In genomic region chr12:93591137-93591868, GRCh38 we compare ENCODE assay signal across 9 cellular contexts. TPM values are rescaled to one million over a fixed set of nuclear protein-coding genes. Genes with fewer than 3 reads are reported as not detected.
A peak's percentile ranks its signal among the peaks of the same experiment; 100 is the strongest.
DNase-seq lines count a peak whose midpoint lies in the region; ATAC-seq, FAIRE-seq and TF ChIP-seq lines count a peak whose summit lies in the region.
"Had no signal": no experiment of that assay in that cellular context is flagged by ENCODE, and none has a peak within 500 bp of the region (broad histone marks: within the 10 kb centered on the region; RNA-seq: fewer than 3 reads in every experiment).

No MANE protein-coding gene starts in this region.

- TF ChIP-seq RAD21 in HepG2 (CRISPR knock-in tag; IDR thresholded peaks at IDR 0.05) = no peak

- peaks cover 4% of the 10 kb centered on the region for H3K4me1 ChIP-seq in ectodermal cell (ENCODE audit: control insufficient read depth, insufficient read depth, low read length)
- peaks cover 10% of the 10 kb centered on the region for H3K4me1 ChIP-seq in HepG2 (ENCODE audit: insufficient read depth, low read length)

- ATAC-seq in HG02588 (IDR thresholded peaks at IDR 0.05; ENCODE audit: unreplicated experiment) (peak; percentile 79), HepG2 (peak; percentile 71)
- ATAC-seq in activated CD4-positive, CD25-positive, alpha-beta regulatory T cell treated with anti-CD3 and anti-CD28 coated beads, Interleukin-2, amount 50 U/mL, for 24 hours = peak; percentile 70 to 82

- DNase-seq in DMS153 (lab: John Stamatoyannopoulos, UW) (peak; percentile 10), DMS153 treated with DMSO at 0.1 percent for 48 hours (lab: John Stamatoyannopoulos, UW; ENCODE audit: unreplicated experiment) (no peak), NCI-H1105 (lab: John Stamatoyannopoulos, UW) (peak; percentile 10), HepG2 (ENCODE audit: low spot score) (no peak)
- DNase-seq in stimulated activated CD4-positive, alpha-beta T cell treated with anti-CD3 and anti-CD28 coated beads, Interleukin-4, amount 100 ng/mL, for 24 hours = peak; percentile 22

- H2AFZ ChIP-seq in HepG2 (ENCODE audit: low read length) = no peak overlapping the region

- POLR2A ChIA-PET in HepG2 (lab: Yijun Ruan, JAX) = interaction anchor here (0.5 kb wide), 1 partner anchor 124 kb away, joined by 3 read pairs; no protein-coding TSS in a partner anchor

- TF ChIP-seq CTCF in HepG2 (CRISPR knock-in tag; IDR thresholded peaks at IDR 0.05) = no peak

- TF ChIP-seq POLR2A in HepG2 (IDR thresholded peaks at IDR 0.05; ENCODE audit: insufficient read depth in 1 of 2, low read depth in 2 of 2, low read length in 2 of 2) = no peak

- 7 to 8% methylated on average over 36 to 37 of the region's 37 CpGs for WGBS in ectodermal cell, 2 experiments
- 14% methylated on average over 16 of the region's 37 CpGs for WGBS in HepG2 (ENCODE audit: low lambda C conversion rate)

- H4K20me1 ChIP-seq in HepG2 (ENCODE audit: insufficient read depth, low read length) = no peaks in the 10 kb centered on the region

- H3K79me2 ChIP-seq in HepG2 (ENCODE audit: insufficient read depth, low read length) = no peaks in the 10 kb centered on the region

- in situ Hi-C loops in HepG2 (cut with HindIII; ENCODE audit: extremely low pct_ligation_motif_present, low pct_unique_long_range_greater_than_20kb) = no loop called here

- H3K36me3 ChIP-seq in ectodermal cell (ENCODE audit: control insufficient read depth, insufficient read depth, low read length) = no peaks in the 10 kb centered on the region
- H3K36me3 ChIP-seq in HepG2 (replicated peaks in 1 of 2; ENCODE audit: control insufficient read depth in 1 of 2, insufficient read depth in 2 of 2, low read length in 2 of 2) = no peaks in the 10 kb centered on the region

- CTCF ChIA-PET in HepG2 (lab: Yijun Ruan, JAX; ENCODE audit: low intra/inter-chr PET ratio, low total read pairs) = no interaction called here

- H3K27ac ChIP-seq in ectodermal cell (ENCODE audit: insufficient read depth, low read depth, low read length, poor library complexity, severe bottlenecking) = no peak overlapping the region
- H3K27ac ChIP-seq in HepG2 (ENCODE audit: extremely low read length, insufficient read depth, low read length) = no peak overlapping the region

- H3K27me3 ChIP-seq in ectodermal cell (ENCODE audit: control insufficient read depth, insufficient read depth, low read length, poor library complexity, severe bottlenecking) (peaks cover 32% of the 10 kb centered on the region), HepG2 (ENCODE audit: control insufficient read depth in 1 of 2, insufficient read depth in 2 of 2, low read length in 2 of 2) (peaks cover 4 to 42% of the 10 kb centered on the region in 2 experiments)

- H3K4me2 ChIP-seq in HepG2 (ENCODE audit: low read depth, low read length) = peak overlapping the region; percentile 58

- no TSS peak for BruUV-seq in HepG2 (replicated peaks; lab: Mats Ljungman, UMichigan)

- no peak for TF ChIP-seq EP300 in HepG2 (IDR thresholded peaks at IDR 0.05; ENCODE audit: low read depth in 2 of 2, low read length in 2 of 2)
- no peak for TF ChIP-seq EP300 in HepG2 (CRISPR knock-in tag; IDR thresholded peaks at IDR 0.05; ENCODE audit: borderline replicate concordance)

- intact Hi-C loops in HepG2 (cut with micrococcal nuclease; ENCODE audit: unreplicated experiment) = no loop called here

- H3K4me3 ChIP-seq in ectodermal cell (ENCODE audit: insufficient read depth, low read depth, low read length) = peak overlapping the region; percentile 20
- peak overlapping the region; percentile 23 to 55 (median 44); a peak in 5 of 6 replicates for H3K4me3 ChIP-seq in HepG2 (replicated peaks in 1 of 3; ENCODE audit: insufficient read depth in 1 of 3, low read depth in 2 of 3, low read length in 3 of 3)

- H3K9ac ChIP-seq in HepG2 (ENCODE audit: insufficient read depth, low read depth, low read length) = no peak overlapping the region

- no peaks in the 10 kb centered on the region for H3K9me3 ChIP-seq in ectodermal cell (ENCODE audit: control insufficient read depth, low read length)
- no peaks in the 10 kb centered on the region for H3K9me3 ChIP-seq in HepG2 (ENCODE audit: low read length)

- FAIRE-seq in HepG2 (lab: Jason Lieb, UNC) = no peak
- FAIRE-seq: A204.1 had no signal

TF ChIP-seq in HepG2, 621 proteins besides CTCF, POLR2A, EP300 and RAD21:
- TF ChIP-seq ZNF501 (CRISPR knock-in tag; IDR thresholded peaks at IDR 0.05) (0 out of 2 replicates have a peak, but pooled peaks have one; percentile 26), RNF2 (conservative IDR thresholded peaks at IDR 0.05; ENCODE audit: low read depth) (0 out of 2 replicates have a peak, but pooled peaks have one; percentile 32), FOXK2 (IDR thresholded peaks at IDR 0.05) (no peak), CBX2 (IDR thresholded peaks at IDR 0.05; ENCODE audit: low read depth, low read length) (peak; percentile 98), CBX2 (CRISPR knock-in tag; IDR thresholded peaks at IDR 0.05; ENCODE audit: low read depth) (0 out of 2 replicates have a peak, but pooled peaks have one; percentile 28), SP140L (CRISPR knock-in tag; IDR thresholded peaks at IDR 0.05; ENCODE audit: borderline replicate concordance) (no peak), MTF1 (CRISPR knock-in tag; IDR thresholded peaks at IDR 0.05) (no peak), ZNF687 (CRISPR knock-in tag; IDR thresholded peaks at IDR 0.05) (peak; percentile 28; the same call in 1 of the 2 replicates), ZNF446 (CRISPR knock-in tag; IDR thresholded peaks at IDR 0.05) (no peak), TCF7L2 (IDR thresholded peaks at IDR 0.05; ENCODE audit: low read depth, low read length) (no peak), EZH2 (conservative IDR thresholded peaks at IDR 0.05; ENCODE audit: low read depth, low read length) (peak; percentile 73; the same call in 1 of the 2 replicates)
- TF ChIP-seq, protein P1, sequence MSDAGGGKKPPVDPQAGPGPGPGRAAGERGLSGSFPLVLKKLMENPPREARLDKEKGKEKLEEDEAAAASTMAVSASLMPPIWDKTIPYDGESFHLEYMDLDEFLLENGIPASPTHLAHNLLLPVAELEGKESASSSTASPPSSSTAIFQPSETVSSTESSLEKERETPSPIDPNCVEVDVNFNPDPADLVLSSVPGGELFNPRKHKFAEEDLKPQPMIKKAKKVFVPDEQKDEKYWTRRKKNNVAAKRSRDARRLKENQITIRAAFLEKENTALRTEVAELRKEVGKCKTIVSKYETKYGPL (CRISPR knock-in tag; IDR thresholded peaks at IDR 0.05) = peak; percentile 72; the same call in 1 of the 2 replicates

RNA-seq across cellular contexts. Expression of gene SOCS2, which starts 18.8 kb away (rescaled TPM):
- 2.8 TPM for polyA plus RNA-seq in ectodermal cell (2013, experiment 1 of 4)
- 4.5 TPM for polyA plus RNA-seq in ectodermal cell (2013, experiment 2 of 4)
- 5.2 TPM for polyA plus RNA-seq in ectodermal cell (2013, experiment 3 of 4)
- 6.6 TPM for polyA plus RNA-seq in ectodermal cell (2013, experiment 4 of 4)
- total RNA-seq in HepG2 (2016; rRNA removed; fragmentation: Illumina TruSeq; extraction: Trizol) = 1.5 and 2.4 TPM in 2 replicates
- 0.53 and 0.61 TPM in 2 replicates for total RNA-seq in HepG2 (2016; cell fraction: cytosol; rRNA removed; fragmentation: Illumina TruSeq; extraction: Trizol; ENCODE audit: low read depth)
- total RNA-seq in HepG2 (2016; cell fraction: insoluble cytoplasmic fraction; rRNA removed; fragmentation: Illumina TruSeq; extraction: Trizol) = 1.4 and 1.9 TPM in 2 replicates
- 1.4 and 2.1 TPM in 2 replicates for total RNA-seq in HepG2 (2016; cell fraction: membrane; rRNA removed; fragmentation: Illumina TruSeq; extraction: Trizol)
- total RNA-seq in HepG2 (2016; cell fraction: nucleus; rRNA removed; fragmentation: Illumina TruSeq; extraction: Trizol) = 3.1 and 4.0 TPM in 2 replicates
- 0.62 and 0.89 TPM in 2 replicates for polyA plus RNA-seq in HepG2 (2011; rRNA removed)
- 0.51 and 0.54 TPM in 2 replicates for polyA plus RNA-seq in HepG2 (2011; cell fraction: cytosol; rRNA removed)
- 1.6 and 1.9 TPM in 2 replicates for polyA plus RNA-seq in HepG2 (2011; cell fraction: nucleus; rRNA removed)
- 0.39 and 0.57 TPM in 2 replicates for polyA plus RNA-seq in HepG2 (2012)
- polyA plus RNA-seq in HepG2 (2016; cell fraction: cytosol; fragmentation: Illumina TruSeq; extraction: Trizol; ENCODE audit: low read depth) = 0.50 and 0.75 TPM in 2 replicates
- polyA plus RNA-seq in HepG2 (2016; cell fraction: insoluble cytoplasmic fraction; fragmentation: Illumina TruSeq; extraction: Trizol; ENCODE audit: low read depth) = 2.4 and 2.5 TPM in 2 replicates
- polyA plus RNA-seq in HepG2 (2016; cell fraction: membrane; fragmentation: Illumina TruSeq; extraction: Trizol; ENCODE audit: low read depth) = 2.0 and 2.7 TPM in 2 replicates
- polyA plus RNA-seq in HepG2 (2016; cell fraction: nucleus; fragmentation: Illumina TruSeq; extraction: Trizol; ENCODE audit: insufficient read depth, low read depth) = 4.5 and 5.6 TPM in 2 replicates
- polyA minus RNA-seq in HepG2 (2011; rRNA and poly(A)+ RNA removed; ENCODE audit: low replicate concordance) = 0.60 and 0.96 TPM in 2 replicates
- polyA minus RNA-seq in HepG2 (2011; cell fraction: cytosol; rRNA and poly(A)+ RNA removed) = 1.2 TPM in 1 of 2 replicates, not detected in the other
- polyA minus RNA-seq in HepG2 (2011; cell fraction: nucleus; rRNA and poly(A)+ RNA removed) = 1.8 and 1.9 TPM in 2 replicates

Comparison
In these comparisons a context has a peak if more than half of its experiments do, and no peak if none do; other contexts are left out.
1. DNase-seq: peak in DMS153 (single experiment), NCI-H1105 (single experiment) and stimulated activated CD4-positive, alpha-beta T cell treated with anti-CD3 and anti-CD28 coated beads, Interleukin-4, amount 100 ng/mL, for 24 hours (single experiment); none in DMS153 treated with DMSO at 0.1 percent for 48 hours (single experiment) and HepG2 (single experiment).
2. Peak in every context shown above with its lines, with median percentiles within 50 percentile points of each other: ATAC-seq.